13 cellular contexts compared by ENCODE assay signal in genomic region chr3:66413151-66413751, GRCh38.
DNase-seq lines count a peak whose midpoint lies in the region; TF ChIP-seq lines count a peak whose summit lies in the region.
"Had no signal": no experiment of that assay in that cellular context is flagged by ENCODE, and none has a peak within 500 bp of the region (broad histone marks: within the 10 kb centered on the region; RNA-seq: fewer than 3 reads in every experiment).

No MANE protein-coding gene starts in this region.

- peak overlapping the region; percentile 68 for H3K9ac ChIP-seq in GM23248

- no peaks in the 10 kb centered on the region for H3K36me3 ChIP-seq in GM23248 (ENCODE audit: low read depth)

- DNase-seq in AG04449 (ENCODE audit: low read depth, low spot score) (peak; percentile 93), GM23248 (peak; percentile 96), amniotic stem cell (lab: John Stamatoyannopoulos, UW) (peak; percentile 78), kidney tubule cell (ENCODE audit: low spot score) (peak; percentile 37), HUDEP-2 (lab: John Stamatoyannopoulos, UW; ENCODE audit: unreplicated experiment in 76 of 76) (no peak), substantia nigra (lab: John Stamatoyannopoulos, UW) (no peak), OCI-M1 (lab: John Stamatoyannopoulos, UW) (no peak), activated gamma-delta T cell (lab: John Stamatoyannopoulos, UW) (no peak)
- DNase-seq: activated naive CD4-positive, alpha-beta T cell treated with anti-CD3 and anti-CD28 coated beads, Interleukin-2, amount 50 U/mL, for 16 hours; erythroblast; mammary epithelial cell; NCI-H524; thyroid gland had no signal

- in situ Hi-C loops in GM23248 (cut with MboI) = no loop called here

- WGBS in GM23248 (ENCODE audit: low coverage in 1 of 2, low lambda C conversion rate in 2 of 2, missing lambda C conversion rate in 2 of 2), 2 experiments = 7 to 10% methylated on average over 7 of the region's 7 CpGs

- peaks cover 29% of the 10 kb centered on the region for H3K4me1 ChIP-seq in GM23248 (ENCODE audit: insufficient read depth)

- H3F3A ChIP-seq in GM23248 (ENCODE audit: insufficient read depth) = peaks cover 6% of the 10 kb centered on the region

- CTCF ChIA-PET in AG04449 (lab: Yijun Ruan, JAX) = interaction anchor here (0.9 to 12.3 kb wide), 4 partner anchors 7 to 406 kb away, joined by 3 to 248 read pairs (median 18); no protein-coding TSS in a partner anchor

- H3K27ac ChIP-seq in GM23248 (peak overlapping the region; percentile 87), substantia nigra (ENCODE audit: low read depth, low read length, poor library complexity, severe bottlenecking) (no peak overlapping the region)
- H3K27ac ChIP-seq: thyroid gland had no signal

- no peaks in the 10 kb centered on the region for H3K9me2 ChIP-seq in GM23248 (ENCODE audit: insufficient read depth)

- H3K9me3 ChIP-seq in GM23248 (ENCODE audit: low read depth) = no peaks in the 10 kb centered on the region
- H3K9me3 ChIP-seq: thyroid gland had no signal

- POLR2A ChIA-PET in AG04449 (lab: Yijun Ruan, JAX) = interaction anchor here (1.0 kb wide), 3 partner anchors 9 to 73 kb away, joined by 3 to 6 read pairs (median 5); no protein-coding TSS in a partner anchor

- H3K27me3 ChIP-seq in GM23248 (replicated peaks; ENCODE audit: insufficient read depth) = no peaks in the 10 kb centered on the region
- H3K27me3 ChIP-seq: thyroid gland had no signal

- peak overlapping the region; percentile 71 for H3K4me2 ChIP-seq in GM23248 (ENCODE audit: unreplicated experiment)

- no peaks in the 10 kb centered on the region for H3K79me2 ChIP-seq in GM23248 (ENCODE audit: insufficient read depth)

- no peak for TF ChIP-seq CTCF in AG04449 (IDR thresholded peaks at IDR 0.05; ENCODE audit: insufficient read depth, low read length, missing control alignments)

- H4K20me1 ChIP-seq in GM23248 (ENCODE audit: insufficient read depth) = no peaks in the 10 kb centered on the region

- peak overlapping the region; percentile 49 for H2AFZ ChIP-seq in GM23248

- no peak overlapping the region for H3K4me3 ChIP-seq in AG04449 (ENCODE audit: low read depth, low read length)
- H3K4me3 ChIP-seq in GM23248 = no peak overlapping the region
- H3K4me3 ChIP-seq: thyroid gland had no signal

Comparison
In these comparisons a context has a peak if more than half of its experiments do, and no peak if none do; other contexts are left out.
1. DNase-seq: peak in AG04449 (single experiment), GM23248 (single experiment), amniotic stem cell (single experiment) and kidney tubule cell (single experiment); none in HUDEP-2 (0 of 76), substantia nigra (0 of 49), OCI-M1 (single experiment) and activated gamma-delta T cell (single experiment).